15 cellular contexts compared by ENCODE assay signal in genomic region chr9:98886691-98887229, GRCh38. TPM values are rescaled to one million over a fixed set of nuclear protein-coding genes. Genes with fewer than 3 reads are reported as not detected.
DNase-seq lines count a peak whose midpoint lies in the region; ATAC-seq, FAIRE-seq and TF ChIP-seq lines count a peak whose summit lies in the region.
"Had no signal": no experiment of that assay in that cellular context is flagged by ENCODE, and none has a peak within 500 bp of the region (broad histone marks: within the 10 kb centered on the region; RNA-seq: fewer than 3 reads in every experiment).

No MANE protein-coding gene starts in this region.

- FAIRE-seq in endothelial cell of umbilical vein (lab: Jason Lieb, UNC), result peak; percentile 42
- FAIRE-seq: small intestine had no signal

- CTCF ChIA-PET in endothelial cell of umbilical vein (lab: Charles Lee), result no interaction called here

- H3K4me3 ChIP-seq in endothelial cell of umbilical vein (replicated peaks in 1 of 3; ENCODE audit: insufficient read depth in 1 of 3, low read depth in 1 of 3, low read length in 3 of 3) (no peak overlapping the region), left lung (no peak overlapping the region), suprapubic skin (no peak overlapping the region), brain microvascular endothelial cell (ENCODE audit: low read depth, low read length) (no peak overlapping the region)

- TF ChIP-seq CTCF in endothelial cell of umbilical vein (IDR thresholded peaks at IDR 0.05; ENCODE audit: extremely low read depth in 1 of 2, insufficient read depth in 1 of 2, low read depth in 1 of 2, low read length in 2 of 2), result no peak
- TF ChIP-seq CTCF in left lung (IDR thresholded peaks at IDR 0.05), result no peak
- TF ChIP-seq CTCF in suprapubic skin (IDR thresholded peaks at IDR 0.05), result no peak
- TF ChIP-seq CTCF in brain microvascular endothelial cell (IDR thresholded peaks at IDR 0.05; ENCODE audit: low read depth, low read length, missing control alignments), result no peak

- no peak overlapping the region for H2AFZ ChIP-seq in endothelial cell of umbilical vein (ENCODE audit: low read depth, low read length)

- peaks cover 9 to 21% of the 10 kb centered on the region in 2 experiments for H3K27me3 ChIP-seq in endothelial cell of umbilical vein (ENCODE audit: control insufficient read depth in 2 of 2, insufficient read depth in 2 of 2, low read length in 2 of 2)
- H3K27me3 ChIP-seq in left lung, result no peaks in the 10 kb centered on the region
- H3K27me3 ChIP-seq in suprapubic skin, result no peaks in the 10 kb centered on the region
- no peaks in the 10 kb centered on the region for H3K27me3 ChIP-seq in brain microvascular endothelial cell (replicated peaks)

- H3K9me3 ChIP-seq in endothelial cell of umbilical vein (replicated peaks; ENCODE audit: control insufficient read depth, insufficient read depth, low read length) (no peaks in the 10 kb centered on the region), left lung (no peaks in the 10 kb centered on the region), suprapubic skin (no peaks in the 10 kb centered on the region)

- H4K20me1 ChIP-seq in endothelial cell of umbilical vein (replicated peaks; ENCODE audit: control insufficient read depth, extremely low read depth, insufficient read depth, low read length), result no peaks in the 10 kb centered on the region

- POLR2A ChIA-PET in endothelial cell of umbilical vein (lab: Charles Lee), result no interaction called here

- WGBS in suprapubic skin, result 63% methylated on average over 6 of the region's 6 CpGs

- TF ChIP-seq POLR2A in endothelial cell of umbilical vein (IDR thresholded peaks at IDR 0.05; ENCODE audit: low read depth, low read length) (no peak), suprapubic skin (IDR thresholded peaks at IDR 0.05) (no peak)

- no peaks in the 10 kb centered on the region for H3K36me3 ChIP-seq in endothelial cell of umbilical vein (ENCODE audit: control insufficient read depth in 2 of 2, extremely low read depth in 1 of 2, insufficient read depth in 2 of 2, low read length in 2 of 2)
- H3K36me3 ChIP-seq in left lung, result no peaks in the 10 kb centered on the region
- no peaks in the 10 kb centered on the region for H3K36me3 ChIP-seq in suprapubic skin
- no peaks in the 10 kb centered on the region for H3K36me3 ChIP-seq in brain microvascular endothelial cell (replicated peaks)
- H3K36me3 ChIP-seq: WERI-Rb-1 had no signal

- in situ Hi-C loops in brain microvascular endothelial cell (cut with HindIII; ENCODE audit: low pct_ligation_motif_present, low sequenced_read_pairs), result no loop called here

- intact Hi-C loops in endothelial cell of umbilical vein (cut with micrococcal nuclease), result no loop called here
- intact Hi-C loops in left lung (cut with DNase I), result no loop called here

- peak; percentile 58 to 61 for DNase-seq in NOMO-1 (lab: John Stamatoyannopoulos, UW; ENCODE audit: unreplicated experiment in 2 of 2)
- peak; percentile 26 for DNase-seq in endothelial cell of umbilical vein (ENCODE audit: low read depth, low spot score)
- DNase-seq in left lung, result no peak
- no peak for DNase-seq in suprapubic skin (ENCODE audit: low spot score in 2 of 2)
- DNase-seq in kidney tubule cell (ENCODE audit: low spot score), result no peak
- DNase-seq in brain microvascular endothelial cell, result no peak
- DNase-seq in AML-193 (lab: John Stamatoyannopoulos, UW), result no peak
- no peak for DNase-seq in NCI-H1048 (lab: John Stamatoyannopoulos, UW)
- DNase-seq: CD8-positive, alpha-beta memory T cell; GF-D8; kidney glomerular epithelial cell; NCI-H82; small intestine; WERI-Rb-1 had no signal

- no peak overlapping the region for H3K9ac ChIP-seq in endothelial cell of umbilical vein (replicated peaks; ENCODE audit: extremely low read depth, insufficient read depth, low read length)

- no peak for TF ChIP-seq EP300 in suprapubic skin (IDR thresholded peaks at IDR 0.05)

- ATAC-seq in left lung, result peak; percentile 45
- ATAC-seq: activated naive CD4-positive, alpha-beta T cell treated with anti-CD3 and anti-CD28 coated beads, Interleukin-2, amount 50 U/mL, for 72 hours had no signal

- no TSS peak for BruUV-seq in endothelial cell of umbilical vein (replicated peaks; lab: Mats Ljungman, UMichigan)

- no peaks in the 10 kb centered on the region for H3K79me2 ChIP-seq in endothelial cell of umbilical vein (ENCODE audit: control insufficient read depth, insufficient read depth, low read length)

- no peaks in the 10 kb centered on the region for H3K9me1 ChIP-seq in endothelial cell of umbilical vein (replicated peaks; ENCODE audit: control insufficient read depth, extremely low read depth, insufficient read depth, low read length)

- no peak overlapping the region for H3K27ac ChIP-seq in endothelial cell of umbilical vein (ENCODE audit: insufficient read depth, low read depth, low read length)
- peak overlapping the region in 1 of 2 donors; percentile 33 for H3K27ac ChIP-seq in left lung
- peak overlapping the region; percentile 38 for H3K27ac ChIP-seq in suprapubic skin
- H3K27ac ChIP-seq in brain microvascular endothelial cell, result no peak overlapping the region
- H3K27ac ChIP-seq: WERI-Rb-1 had no signal

- dilution Hi-C loops in endothelial cell of umbilical vein (cut with MboI; ENCODE audit: extremely low pct_ligation_motif_present, low sequenced_read_pairs), result no loop called here

- H3K4me1 ChIP-seq in endothelial cell of umbilical vein (ENCODE audit: control insufficient read depth, extremely low read depth, insufficient read depth, low read length) (peaks cover 16% of the 10 kb centered on the region), left lung (peaks cover 13 to 21% of the 10 kb centered on the region in 2 donors), suprapubic skin (peaks cover 27% of the 10 kb centered on the region)

- no peak overlapping the region for H3K4me2 ChIP-seq in endothelial cell of umbilical vein (ENCODE audit: insufficient read depth, low read length)

TF ChIP-seq in endothelial cell of umbilical vein, 7 proteins besides CTCF, POLR2A, EP300 and RAD21:
- TF ChIP-seq GATA2 (IDR thresholded peaks at IDR 0.05; ENCODE audit: insufficient read depth, insufficient read length, low read depth, low read length) (peak; percentile 72), FOS (IDR thresholded peaks at IDR 0.05; ENCODE audit: borderline replicate concordance, insufficient read depth, low read length) (no peak)

RNA-seq across cellular contexts. Expression of gene COL15A1, which starts 56.9 kb away (rescaled TPM):
- 0.05 TPM in 1 of 2 replicates, not detected in the other for total RNA-seq in endothelial cell of umbilical vein
- not detected in 2 replicates for polyA plus RNA-seq in endothelial cell of umbilical vein
- not detected in 2 replicates for polyA plus RNA-seq in endothelial cell of umbilical vein (2011; cell fraction: cytosol; rRNA removed)
- polyA plus RNA-seq in endothelial cell of umbilical vein (2011; cell fraction: nucleus; rRNA removed), result not detected in 2 replicates
- not detected in 2 replicates for polyA plus RNA-seq in endothelial cell of umbilical vein (2012)
- not detected in 2 replicates for polyA minus RNA-seq in endothelial cell of umbilical vein
- polyA minus RNA-seq in endothelial cell of umbilical vein (2011; cell fraction: cytosol; rRNA and poly(A)+ RNA removed), result 1.3 TPM
- not detected in 2 replicates for polyA minus RNA-seq in endothelial cell of umbilical vein (2011; cell fraction: nucleus; rRNA and poly(A)+ RNA removed)
- 10 to 100 TPM; 42.7 to 58.4 TPM for total RNA-seq in left lung
- 10 to 100 TPM in 2 of 4 donors, 1 to 10 TPM in 2; 8.0 to 15.0 (median 9.3) TPM for total RNA-seq in suprapubic skin
- total RNA-seq: CD8-positive, alpha-beta memory T cell had no signal

Comparison
In these comparisons a context has a peak if more than half of its experiments do, and no peak if none do; other contexts are left out.
1. DNase-seq: peak in NOMO-1 (2 of 2) and endothelial cell of umbilical vein (single experiment); none in left lung (0 of 2), suprapubic skin (0 of 2), kidney tubule cell (single experiment), brain microvascular endothelial cell (single experiment), AML-193 (0 of 2) and NCI-H1048 (single experiment).